ENCODE assay signal across 8 cellular contexts in genomic region chr11:116513894-116514293, GRCh38.
DNase-seq lines count a peak whose midpoint lies in the region; ATAC-seq, FAIRE-seq and TF ChIP-seq lines count a peak whose summit lies in the region.

No MANE protein-coding gene starts in this region.

- peak; percentile 21 for TF ChIP-seq CTCF in D721Med (IDR thresholded peaks at IDR 0.05; ENCODE audit: insufficient read depth, missing control alignments)

- ATAC-seq in HG02798 (IDR thresholded peaks at IDR 0.05; ENCODE audit: poor library complexity, unreplicated experiment), result no peak

- FAIRE-seq in D721Med (lab: Jason Lieb, UNC), result no peak

- no peak for DNase-seq in D721Med (ENCODE audit: insufficient read length, low spot score)
- peak; percentile 15 for DNase-seq in H4 (ENCODE audit: low spot score)
- DNase-seq in UCSD-AML1 (lab: John Stamatoyannopoulos, UW; ENCODE audit: unreplicated experiment), result peak; percentile 44
- peak; percentile 73 for DNase-seq in left kidney (ENCODE audit: low read depth, low spot score)
- no peak for DNase-seq in SW 1271 (lab: John Stamatoyannopoulos, UW)
- DNase-seq in activated effector memory CD4-positive, alpha-beta T cell treated with Interleukin-2 at 50 U/mL for 16 hours, result no peak
- DNase-seq in GM19240 (ENCODE audit: insufficient read length, low spot score), result no peak

Comparison
In these comparisons a context has a peak if more than half of its experiments do, and no peak if none do; other contexts are left out.
1. DNase-seq: peak in H4 (single experiment), UCSD-AML1 (single experiment) and left kidney (single experiment); none in D721Med (single experiment), SW 1271 (0 of 2), activated effector memory CD4-positive, alpha-beta T cell treated with Interleukin-2 at 50 U/mL for 16 hours (single experiment) and GM19240 (single experiment).